In genomic region chr11:83681045-83681781, GRCh38 we compare ENCODE assay signal across 9 cellular contexts.
DNase-seq lines count a peak whose midpoint lies in the region; ATAC-seq and TF ChIP-seq lines count a peak whose summit lies in the region.
"Had no signal": no experiment of that assay in that cellular context is flagged by ENCODE, and none has a peak within 500 bp of the region (broad histone marks: within the 10 kb centered on the region; RNA-seq: fewer than 3 reads in every experiment).

No MANE protein-coding gene starts in this region.

- H2BK12ac ChIP-seq in neuronal stem cell (ENCODE audit: low read length), result no peak overlapping the region

- DNase-seq in OCI-LY7 (ENCODE audit: low spot score) (peak; percentile 7), neuronal stem cell (ENCODE audit: low spot score) (peak; percentile 41), foreskin fibroblast (no peak), NCI-H82 (lab: John Stamatoyannopoulos, UW) (no peak), esophagus muscularis mucosa (ENCODE audit: extremely low spot score) (no peak)
- no peak for DNase-seq in activated CD4-positive, alpha-beta T cell treated with anti-CD3 and anti-CD28 coated beads for 4 hours

- H3K36me3 ChIP-seq in OCI-LY7 (ENCODE audit: insufficient read depth, low read length), result no peaks in the 10 kb centered on the region
- no peaks in the 10 kb centered on the region for H3K36me3 ChIP-seq in neuronal stem cell (replicated peaks in 1 of 2; ENCODE audit: control insufficient read depth in 2 of 2, insufficient read depth in 2 of 2, low read length in 2 of 2)
- H3K36me3 ChIP-seq in esophagus muscularis mucosa, result no peaks in the 10 kb centered on the region

- no peak overlapping the region for H2BK15ac ChIP-seq in neuronal stem cell (ENCODE audit: low read length)

- no CpG with 5 or more reads among the region's 15 CpGs for WGBS in neuronal stem cell (ENCODE audit: extremely low coverage in 2 of 2, insufficient read length in 2 of 2, insufficient replicate concordance in 1 of 2), 2 donors
- WGBS in esophagus muscularis mucosa, result 84% methylated on average over 15 of the region's 15 CpGs

- no peaks in the 10 kb centered on the region for H3K79me1 ChIP-seq in neuronal stem cell (ENCODE audit: low read depth, low read length)

- no peak for TF ChIP-seq POLR2A in esophagus muscularis mucosa (IDR thresholded peaks at IDR 0.05; ENCODE audit: low read depth)

- H4K20me1 ChIP-seq in OCI-LY7 (ENCODE audit: insufficient read depth, low read length), result no peaks in the 10 kb centered on the region

- H3K27me3 ChIP-seq in neuronal stem cell (ENCODE audit: control insufficient read depth in 3 of 3, insufficient read depth in 3 of 3, low read depth in 1 of 3, low read length in 3 of 3), result no peaks in the 10 kb centered on the region
- H3K27me3 ChIP-seq in esophagus muscularis mucosa, result no peaks in the 10 kb centered on the region

- ATAC-seq in GM18519 (IDR thresholded peaks at IDR 0.05; ENCODE audit: low FRiP score, unreplicated experiment) (peak; percentile 45), HG02870 (IDR thresholded peaks at IDR 0.05; ENCODE audit: unreplicated experiment) (peak; percentile 52)

- H3K23ac ChIP-seq in neuronal stem cell (ENCODE audit: low read depth, low read length, poor library complexity), result no peak overlapping the region

- TF ChIP-seq EP300 in esophagus muscularis mucosa (IDR thresholded peaks at IDR 0.05), result no peak

- no peak overlapping the region for H3K9ac ChIP-seq in neuronal stem cell (ENCODE audit: low read depth, low read length, poor library complexity)
- H3K9ac ChIP-seq: parathyroid adenoma had no signal

- H2AFZ ChIP-seq in OCI-LY7 (ENCODE audit: low read length) (no peak overlapping the region), neuronal stem cell (ENCODE audit: low read length) (peak overlapping the region; percentile 73)
- H2AFZ ChIP-seq: parathyroid adenoma had no signal

- H3K9me3 ChIP-seq in OCI-LY7 (ENCODE audit: low read length) (no peaks in the 10 kb centered on the region), neuronal stem cell (replicated peaks in 1 of 2; ENCODE audit: control insufficient read depth in 2 of 2, insufficient read depth in 1 of 2, low read depth in 1 of 2, low read length in 2 of 2) (no peaks in the 10 kb centered on the region), esophagus muscularis mucosa (no peaks in the 10 kb centered on the region)

- H3K4me1 ChIP-seq in OCI-LY7 (ENCODE audit: insufficient read depth, low read length, poor library complexity, severe bottlenecking), result peaks cover 30% of the 10 kb centered on the region
- peaks cover 14 to 20% of the 10 kb centered on the region in 2 donors for H3K4me1 ChIP-seq in neuronal stem cell (ENCODE audit: control insufficient read depth in 2 of 2, insufficient read depth in 1 of 2, low read depth in 1 of 2, low read length in 2 of 2)
- H3K4me1 ChIP-seq in esophagus muscularis mucosa, result no peaks in the 10 kb centered on the region

- H3K4me3 ChIP-seq in OCI-LY7 (ENCODE audit: low read depth, low read length, poor library complexity, severe bottlenecking) (peak overlapping the region; percentile 59), neuronal stem cell (ENCODE audit: low read length in 2 of 2) (peak overlapping the region in 1 of 2 donors; percentile 31), foreskin fibroblast (ENCODE audit: low read depth in 1 of 2, low read length in 2 of 2) (peak overlapping the region in 1 of 2 donors; percentile 34), esophagus muscularis mucosa (no peak overlapping the region)

- intact Hi-C loops in OCI-LY7 (cut with micrococcal nuclease; ENCODE audit: unreplicated experiment) (loop anchor here (2.0 kb wide), 1 partner anchor 392 kb away; no protein-coding TSS in a partner anchor), esophagus muscularis mucosa (cut with DNase I) (no loop called here)

- CTCF ChIA-PET in OCI-LY7 (lab: Charles Lee; ENCODE audit: unreplicated experiment), result interaction anchor here (2.0 kb wide), 1 partner anchor 11 kb away, joined by 5 read pairs; no protein-coding TSS in a partner anchor

- H3K79me2 ChIP-seq in OCI-LY7 (ENCODE audit: insufficient read depth, low read depth, low read length), result no peaks in the 10 kb centered on the region

- BruUV-seq in OCI-LY7 (replicated peaks; lab: Mats Ljungman, UMichigan), result no TSS peak

- H3K9me2 ChIP-seq in OCI-LY7 (ENCODE audit: insufficient read depth, low read length), result no peaks in the 10 kb centered on the region

- H3K18ac ChIP-seq in neuronal stem cell (ENCODE audit: low read length), result no peak overlapping the region

- H3K14ac ChIP-seq in neuronal stem cell (ENCODE audit: low read length), result no peak overlapping the region

- H2BK5ac ChIP-seq in neuronal stem cell (ENCODE audit: low read length), result no peak overlapping the region

- TF ChIP-seq CTCF in OCI-LY7 (conservative IDR thresholded peaks at IDR 0.05; ENCODE audit: low read length), result no peak
- no peak for TF ChIP-seq CTCF in foreskin fibroblast (IDR thresholded peaks at IDR 0.05; ENCODE audit: low read depth, low read length)
- no peak for TF ChIP-seq CTCF in esophagus muscularis mucosa (IDR thresholded peaks at IDR 0.05)

- POLR2A ChIA-PET in OCI-LY7 (lab: Charles Lee), result interaction anchor here (0.6 to 2.4 kb wide), 10 partner anchors 10 to 965 kb away, joined by 3 to 9 read pairs (median 3); no protein-coding TSS in a partner anchor

- no peak overlapping the region for H2BK120ac ChIP-seq in neuronal stem cell (ENCODE audit: low read depth, low read length)

- H3K4me2 ChIP-seq in OCI-LY7 (ENCODE audit: low read length) (peak overlapping the region; percentile 90), neuronal stem cell (ENCODE audit: insufficient read depth, low read length, poor library complexity, severe bottlenecking) (peak overlapping the region; percentile 48)

- H2AK5ac ChIP-seq in neuronal stem cell (ENCODE audit: low read depth, low read length), result no peak overlapping the region

- H3K4ac ChIP-seq in neuronal stem cell (ENCODE audit: low read length), result no peak overlapping the region

- H4K8ac ChIP-seq in neuronal stem cell (ENCODE audit: low read depth, low read length), result no peak overlapping the region

- no peak overlapping the region for H3K27ac ChIP-seq in OCI-LY7 (ENCODE audit: low read depth, low read length, poor library complexity, severe bottlenecking)
- H3K27ac ChIP-seq in neuronal stem cell (replicated peaks; ENCODE audit: low read length), result peak overlapping the region; percentile 10
- H3K27ac ChIP-seq in esophagus muscularis mucosa (replicated peaks in 1 of 4), result no peak overlapping the region
- H3K27ac ChIP-seq: parathyroid adenoma had no signal

- H4K91ac ChIP-seq in neuronal stem cell (ENCODE audit: low read depth, low read length, poor library complexity), result no peak overlapping the region

Comparison
In these comparisons a context has a peak if more than half of its experiments do, and no peak if none do; other contexts are left out.
1. DNase-seq: peak in OCI-LY7 (single experiment) and neuronal stem cell (single experiment); none in activated CD4-positive, alpha-beta T cell treated with anti-CD3 and anti-CD28 coated beads for 4 hours (0 of 2), foreskin fibroblast (0 of 2), NCI-H82 (single experiment) and esophagus muscularis mucosa (single experiment).